ENCODE assay signal across 8 cellular contexts in genomic region chr9:105053209-105053652, GRCh38.
A peak's percentile ranks its signal among the peaks of the same experiment; 100 is the strongest.
DNase-seq lines count a peak whose midpoint lies in the region; ATAC-seq, FAIRE-seq and TF ChIP-seq lines count a peak whose summit lies in the region.

No MANE protein-coding gene starts in this region.

- ATAC-seq in GM18870 (IDR thresholded peaks at IDR 0.05; ENCODE audit: unreplicated experiment) (peak; percentile 88), HG03460 (IDR thresholded peaks at IDR 0.05; ENCODE audit: unreplicated experiment) (peak; percentile 85), omental fat pad (ENCODE audit: low FRiP score) (peak; percentile 74), HG03095 (IDR thresholded peaks at IDR 0.05; ENCODE audit: unreplicated experiment) (no peak), HG02623 (IDR thresholded peaks at IDR 0.05; ENCODE audit: unreplicated experiment) (no peak)

- H3K9me3 Mint-ChIP-seq in activated T-helper 1 cell treated with anti-CD3 and anti-CD28 coated beads, Interleukin-12 subunit alpha, Interleukin-12 subunit beta, Interleukin-2, Interleukin-4 antibody, amounts not matched to agents 30 ng/mL and 10 ng/mL and 1 ng/mL, durations not matched to agents 14 hours and 24 hours and 36 hours: no peaks in the 10 kb centered on the region

- intact Hi-C loops in activated T-helper 1 cell treated with anti-CD3 and anti-CD28 coated beads, Interleukin-12 subunit alpha, Interleukin-12 subunit beta, Interleukin-2, Interleukin-4 antibody, amounts not matched to agents 30 ng/mL and 10 ng/mL and 1 ng/mL, durations not matched to agents 14 hours and 24 hours and 36 hours (cut with micrococcal nuclease): loop anchor here (1.0 to 5.0 kb wide), 2 partner anchors 62 to 126 kb away; partner anchors contain the start of gene ABCA1

- DNase-seq in activated T-helper 1 cell treated with anti-CD3 and anti-CD28 coated beads, Interleukin-12 subunit alpha, Interleukin-12 subunit beta, Interleukin-2, Interleukin-4 antibody, amounts not matched to agents 30 ng/mL and 10 ng/mL and 1 ng/mL, durations not matched to agents 14 hours and 24 hours and 36 hours (ENCODE audit: low spot score): peak; percentile 6
- DNase-seq in omental fat pad (ENCODE audit: low spot score) (peak; percentile 31), HTR-8/SVneo (ENCODE audit: insufficient read length, low spot score) (no peak), SKM-1 treated with dmso at 0.1 percent for 144 hours (lab: John Stamatoyannopoulos, UW; ENCODE audit: unreplicated experiment) (no peak)

- peak overlapping the region; percentile 49 for H3K27ac Mint-ChIP-seq in activated T-helper 1 cell treated with anti-CD3 and anti-CD28 coated beads, Interleukin-12 subunit alpha, Interleukin-12 subunit beta, Interleukin-2, Interleukin-4 antibody, amounts not matched to agents 30 ng/mL and 10 ng/mL and 1 ng/mL, durations not matched to agents 14 hours and 24 hours and 36 hours

- H3K36me3 Mint-ChIP-seq in activated T-helper 1 cell treated with anti-CD3 and anti-CD28 coated beads, Interleukin-12 subunit alpha, Interleukin-12 subunit beta, Interleukin-2, Interleukin-4 antibody, amounts not matched to agents 30 ng/mL and 10 ng/mL and 1 ng/mL, durations not matched to agents 14 hours and 24 hours and 36 hours (ENCODE audit: low read depth): peaks cover 1% of the 10 kb centered on the region

- peaks cover 3% of the 10 kb centered on the region for H3K27me3 Mint-ChIP-seq in activated T-helper 1 cell treated with anti-CD3 and anti-CD28 coated beads, Interleukin-12 subunit alpha, Interleukin-12 subunit beta, Interleukin-2, Interleukin-4 antibody, amounts not matched to agents 30 ng/mL and 10 ng/mL and 1 ng/mL, durations not matched to agents 14 hours and 24 hours and 36 hours (ENCODE audit: insufficient read depth)

- peaks cover 26% of the 10 kb centered on the region for H3K4me1 Mint-ChIP-seq in activated T-helper 1 cell treated with anti-CD3 and anti-CD28 coated beads, Interleukin-12 subunit alpha, Interleukin-12 subunit beta, Interleukin-2, Interleukin-4 antibody, amounts not matched to agents 30 ng/mL and 10 ng/mL and 1 ng/mL, durations not matched to agents 14 hours and 24 hours and 36 hours (ENCODE audit: low read depth)

- no peak for FAIRE-seq in HTR-8/SVneo (lab: Jason Lieb, UNC)

- no peak for TF ChIP-seq CTCF in omental fat pad (IDR thresholded peaks at IDR 0.05)

- peak overlapping the region; percentile 9 for H3K4me3 Mint-ChIP-seq in activated T-helper 1 cell treated with anti-CD3 and anti-CD28 coated beads, Interleukin-12 subunit alpha, Interleukin-12 subunit beta, Interleukin-2, Interleukin-4 antibody, amounts not matched to agents 30 ng/mL and 10 ng/mL and 1 ng/mL, durations not matched to agents 14 hours and 24 hours and 36 hours

Comparison
In these comparisons a context has a peak if more than half of its experiments do, and no peak if none do; other contexts are left out.
1. ATAC-seq: peak in GM18870 (single experiment), HG03460 (single experiment) and omental fat pad (single experiment); none in HG03095 (single experiment) and HG02623 (single experiment).
2. DNase-seq: peak in activated T-helper 1 cell treated with anti-CD3 and anti-CD28 coated beads, Interleukin-12 subunit alpha, Interleukin-12 subunit beta, Interleukin-2, Interleukin-4 antibody, amounts not matched to agents 30 ng/mL and 10 ng/mL and 1 ng/mL, durations not matched to agents 14 hours and 24 hours and 36 hours (single experiment) and omental fat pad (single experiment); none in HTR-8/SVneo (single experiment) and SKM-1 treated with dmso at 0.1 percent for 144 hours (single experiment).